11 cellular contexts compared by ENCODE assay signal in genomic region chr17:2064511-2064910, GRCh38. TPM values are rescaled to one million over a fixed set of nuclear protein-coding genes. Genes with fewer than 3 reads are reported as not detected.
DNase-seq lines count a peak whose midpoint lies in the region; ATAC-seq lines count a peak whose summit lies in the region.
"Had no signal": no experiment of that assay in that cellular context is flagged by ENCODE, and none has a peak within 500 bp of the region (broad histone marks: within the 10 kb centered on the region; RNA-seq: fewer than 3 reads in every experiment).

No MANE protein-coding gene starts in this region.

- H3K27me3 Mint-ChIP-seq in T-cell, result peaks cover 4 to 12% of the 10 kb centered on the region in 2 donors

- DNase-seq in EH (ENCODE audit: low read depth) (peak; percentile 66), T-cell (no peak), left ventricle myocardium superior (peak; percentile 32), posterior vena cava (ENCODE audit: low spot score) (no peak)
- DNase-seq in activated CD4-positive, CD25-positive, alpha-beta regulatory T cell (lab: John Stamatoyannopoulos, UW), result no peak
- no peak for DNase-seq in stimulated activated CD4-positive, alpha-beta T cell treated with anti-CD3 and anti-CD28 coated beads, Interleukin-1b, Interleukin-23, amount 100 ng/mL, for 48 hours
- DNase-seq: activated CD4-positive, alpha-beta T cell treated with anti-CD3 and anti-CD28 coated beads for 1 hour; cerebellar nuclear complex; substantia nigra had no signal

- peak overlapping the region; percentile 16 to 31 for H3K27ac Mint-ChIP-seq in T-cell

- H3K4me1 ChIP-seq in rectal smooth muscle tissue (ENCODE audit: control insufficient read depth, insufficient read depth, low read length), result peaks cover 50% of the 10 kb centered on the region

- no peak overlapping the region for H3K4me3 ChIP-seq in rectal smooth muscle tissue (ENCODE audit: low read length)

- H3K4me1 Mint-ChIP-seq in T-cell, result peaks cover 11 to 20% (median 20%) of the 10 kb centered on the region in 3 donors

- CTCF ChIA-PET in T-cell (lab: Charles Lee), result no interaction called here

- no peak overlapping the region for H3K9ac ChIP-seq in rectal smooth muscle tissue (ENCODE audit: low read length)

- H3K27ac ChIP-seq in rectal smooth muscle tissue (ENCODE audit: low read depth, low read length), result peak overlapping the region; percentile 82

- ATAC-seq in T-cell (replicated peaks in 1 of 4), result peak in 1 of 4 experiments; percentile 49
- no peak for ATAC-seq in left ventricle myocardium superior
- ATAC-seq in HG02973 (IDR thresholded peaks at IDR 0.05; ENCODE audit: unreplicated experiment), result no peak

- H3K36me3 ChIP-seq in rectal smooth muscle tissue (ENCODE audit: control insufficient read depth, insufficient read depth, low read length), result peaks cover 6% of the 10 kb centered on the region

- POLR2A ChIA-PET in T-cell (lab: Charles Lee), result interaction anchor here in 1 of 2 donors (0.7 kb wide), 1 partner anchor 410 kb away, joined by 4 read pairs; no protein-coding TSS in a partner anchor

- H3K36me3 Mint-ChIP-seq in T-cell, result peaks cover 77% of the 10 kb centered on the region

- intact Hi-C loops in left ventricle myocardium superior (cut with micrococcal nuclease), result no loop called here
- intact Hi-C loops in posterior vena cava (cut with DNase I), result loop anchor here in 1 of 2 donors (5.0 kb wide), 1 partner anchor 113 kb away; no protein-coding TSS in a partner anchor

- no peak overlapping the region for H3K4me3 Mint-ChIP-seq in T-cell

- no peaks in the 10 kb centered on the region for H3K9me3 Mint-ChIP-seq in T-cell

- no peaks in the 10 kb centered on the region for H3K27me3 ChIP-seq in rectal smooth muscle tissue (ENCODE audit: control insufficient read depth, insufficient read depth, low read length)

RNA-seq across cellular contexts. Expression of gene HIC1, which starts 9.6 kb away (rescaled TPM):
- 10 to 100 TPM in 1 of 5 donors, 1 to 10 TPM in 4; 3.2 to 12.3 (median 8.4) TPM for total RNA-seq in T-cell
- 19.0 TPM for total RNA-seq in left ventricle myocardium superior
- 10 to 100 TPM; 41.3 to 64.2 TPM for total RNA-seq in posterior vena cava

RNA-seq across cellular contexts. Expression of gene OVCA2, which starts 22.7 kb away (rescaled TPM):
- total RNA-seq in T-cell (10 to 100 TPM; 31.0 to 36.8 (median 31.8) TPM), left ventricle myocardium superior (14.4 TPM), posterior vena cava (10 to 100 TPM; 17.4 to 21.2 TPM)

RNA-seq across cellular contexts. Expression of gene DPH1, which starts 34.6 kb away (rescaled TPM):
- 100 to 1,000 TPM in 2 of 5 donors, 10 to 100 TPM in 3; 84.6 to 116 (median 94.2) TPM for total RNA-seq in T-cell
- 28.9 TPM for total RNA-seq in left ventricle myocardium superior
- 10 to 100 TPM; 26.5 to 27.9 TPM for total RNA-seq in posterior vena cava

RNA-seq across cellular contexts. Expression of gene RTN4RL1, which starts 39.4 kb away (rescaled TPM):
- total RNA-seq in T-cell (1 to 10 TPM in 2 of 5 donors, under 1 TPM in 3; 0.43 to 1.1 (median 0.63) TPM), left ventricle myocardium superior (1.9 TPM), posterior vena cava (1 to 10 TPM; 1.3 to 4.3 TPM)

Comparison
In these comparisons a context has a peak if more than half of its experiments do, and no peak if none do; other contexts are left out.
1. DNase-seq: peak in EH (single experiment) and left ventricle myocardium superior (single experiment); none in T-cell (0 of 34), activated CD4-positive, CD25-positive, alpha-beta regulatory T cell (0 of 4), posterior vena cava (single experiment) and stimulated activated CD4-positive, alpha-beta T cell treated with anti-CD3 and anti-CD28 coated beads, Interleukin-1b, Interleukin-23, amount 100 ng/mL, for 48 hours (single experiment).